23 cellular contexts compared by ENCODE assay signal in the genomic region with DNA sequence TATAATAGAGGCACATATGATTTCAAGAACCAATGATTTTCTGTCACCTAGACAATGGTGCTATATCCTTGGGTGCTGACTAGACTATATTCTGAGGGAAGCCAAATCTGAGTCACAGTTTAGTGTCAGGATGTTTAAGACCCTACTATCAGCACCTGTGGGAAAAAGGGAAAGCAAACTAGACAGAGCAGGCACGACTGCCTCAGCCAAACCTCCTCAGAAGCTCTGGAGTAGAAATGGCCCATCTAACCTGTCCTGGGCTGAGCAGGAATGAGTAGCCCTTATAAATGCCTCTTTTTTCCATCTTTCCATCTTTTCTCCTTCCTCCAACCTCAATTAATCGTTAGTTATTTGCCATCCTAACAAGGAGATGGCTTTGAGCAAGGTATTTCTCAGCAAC.
"Had no signal": no experiment of that assay in that cellular context is flagged by ENCODE, and none has a peak within 500 bp of the region (broad histone marks: within the 10 kb centered on the region; RNA-seq: fewer than 3 reads in every experiment).

No MANE protein-coding gene starts in this region.

- FAIRE-seq: keratinocyte, pancreas, urothelium cell line had no signal

- H3K9me3 ChIP-seq: esophagus muscularis mucosa, gastroesophageal sphincter, left lung, pancreas, prostate gland, sigmoid colon, stomach, thoracic aorta had no signal

- ATAC-seq: effector memory CD8-positive, alpha-beta T cell; gastroesophageal sphincter; left lung; natural killer cell treated with Interleukin-12 subunit alpha and Interleukin-12 subunit beta and Interleukin-15 and Interleukin-18, amount 100 ng/mL, for 72 hours; pancreas had no signal

- H3K4me1 ChIP-seq: esophagus muscularis mucosa, gastroesophageal sphincter, left lung, pancreas, prostate gland, sigmoid colon, stomach had no signal

- H3K27ac ChIP-seq: epithelial cell of prostate, esophagus muscularis mucosa, gastroesophageal sphincter, left lung, pancreas, prostate gland, sigmoid colon, skin epidermis, stomach, thoracic aorta had no signal

- H3K36me3 ChIP-seq: esophagus muscularis mucosa, gastroesophageal sphincter, left lung, pancreas, prostate gland, sigmoid colon, stomach, thoracic aorta had no signal

- H3K4me3 ChIP-seq: esophagus muscularis mucosa, gastroesophageal sphincter, left lung, lung, pancreas, prostate gland, sigmoid colon, skin epidermis, stomach, thoracic aorta had no signal

- DNase-seq: effector memory CD8-positive, alpha-beta T cell; glutamatergic neuron; immature natural killer cell; left lung; mesenchymal stem cell; midbrain; occipital lobe; pancreas; sigmoid colon; stimulated activated naive CD4-positive, alpha-beta T cell; stomach; substantia nigra; trophoblast cell had no signal

- H3K27me3 ChIP-seq: esophagus muscularis mucosa, gastroesophageal sphincter, left lung, pancreas, sigmoid colon, stomach had no signal
